In genomic region chr6:133951881-133952814, GRCh38 we compare ENCODE assay signal across 8 cellular contexts. TPM values are rescaled to one million over a fixed set of nuclear protein-coding genes. Genes with fewer than 3 reads are reported as not detected.
DNase-seq lines count a peak whose midpoint lies in the region; ATAC-seq and TF ChIP-seq lines count a peak whose summit lies in the region.

No MANE protein-coding gene starts in this region.

- no peaks in the 10 kb centered on the region for H3K27me3 ChIP-seq in rectal smooth muscle tissue (ENCODE audit: control insufficient read depth, insufficient read depth, low read length)

- H3K4me3 ChIP-seq in GM12865 (ENCODE audit: low read depth, low read length) = peak overlapping the region; percentile 92
- H3K4me3 ChIP-seq in rectal smooth muscle tissue (ENCODE audit: low read length) = peak overlapping the region; percentile 76

- peak overlapping the region; percentile 75 for H3K27ac ChIP-seq in rectal smooth muscle tissue (ENCODE audit: low read depth, low read length)

- H3K4me1 ChIP-seq in rectal smooth muscle tissue (ENCODE audit: control insufficient read depth, insufficient read depth, low read length) = no peaks in the 10 kb centered on the region

- H3K27me3 Mint-ChIP-seq in T-helper 17 cell = no peaks in the 10 kb centered on the region

- H3K36me3 ChIP-seq in rectal smooth muscle tissue (ENCODE audit: control insufficient read depth, insufficient read depth, low read length) = no peaks in the 10 kb centered on the region

- H3K9me3 ChIP-seq in T-helper 17 cell (ENCODE audit: control insufficient read depth, low read length, poor library complexity, severe bottlenecking) = no peaks in the 10 kb centered on the region

- peak overlapping the region; percentile 96 for H3K27ac Mint-ChIP-seq in T-helper 17 cell

- peak; percentile 26 for ATAC-seq in T-helper 17 cell

- H3K4me1 Mint-ChIP-seq in T-helper 17 cell = peaks cover 41% of the 10 kb centered on the region

- peak overlapping the region; percentile 43 for H3K9ac ChIP-seq in rectal smooth muscle tissue (ENCODE audit: low read length)

- DNase-seq in GM12865 (ENCODE audit: low read depth) (peak; percentile 82), HCEC 1CT (peak; percentile 77), M059J (ENCODE audit: low read depth) (peak; percentile 85), T-helper 17 cell (peak; percentile 12 to 29 (median 16)), astrocyte of the hippocampus (ENCODE audit: low read depth, low spot score) (peak; percentile 84), hepatic stellate cell (ENCODE audit: low spot score) (peak; percentile 77), mesenteric fat pad (ENCODE audit: low spot score) (no peak)

- peak overlapping the region; percentile 98 for H3K4me3 Mint-ChIP-seq in T-helper 17 cell

- peak; percentile 34 for TF ChIP-seq CTCF in GM12865 (IDR thresholded peaks at IDR 0.05; ENCODE audit: insufficient read depth, low read depth, low read length, missing control alignments)

- H3K36me3 Mint-ChIP-seq in T-helper 17 cell (ENCODE audit: low read depth) = peaks cover 2% of the 10 kb centered on the region

RNA-seq across cellular contexts. Expression of gene TBPL1, which starts 0.9 kb away (rescaled TPM):
- 45.2 and 56.6 TPM in 2 replicates for total RNA-seq in M059J (2014; rRNA removed; shearing (Covaris generic))
- total RNA-seq in T-helper 17 cell (10 to 100 TPM; 23.9 to 33.7 TPM), mesenteric fat pad (16.5 TPM)
